ENCODE assay signal across 8 cellular contexts in the genomic region with DNA sequence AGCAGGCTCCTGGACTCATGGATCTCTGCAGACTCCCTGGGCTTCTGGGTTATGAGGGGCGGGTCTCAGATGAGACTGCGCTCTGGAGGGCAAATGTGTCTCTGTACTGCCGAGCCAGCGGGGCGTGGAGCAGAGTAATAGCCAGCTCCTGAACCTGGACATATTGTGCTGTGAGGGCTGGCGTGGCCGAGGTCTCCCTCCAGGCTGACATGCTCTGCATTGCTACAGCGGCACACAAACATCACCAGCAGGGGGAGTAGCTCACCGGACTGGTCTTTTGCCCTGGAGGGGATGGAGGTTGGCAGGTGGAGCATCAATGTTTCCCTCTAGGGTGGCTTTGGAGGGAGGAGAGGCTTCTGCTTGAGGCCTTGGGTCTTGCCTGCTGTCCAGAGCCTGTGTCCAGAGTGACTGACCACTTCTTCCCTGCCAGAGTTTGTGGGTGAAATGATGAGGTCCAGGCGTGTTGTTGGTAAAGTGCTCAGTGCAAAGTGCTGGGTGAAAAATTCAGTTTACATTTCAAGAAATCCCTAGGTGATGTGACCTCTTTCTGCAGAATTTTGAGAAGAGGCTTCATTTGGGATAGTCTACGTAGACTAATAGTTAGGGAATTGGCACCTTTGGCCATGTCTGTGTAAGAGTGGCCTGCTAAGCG. TPM values are rescaled to one million over a fixed set of nuclear protein-coding genes. Genes with fewer than 3 reads are reported as not detected.
DNase-seq lines count a peak whose midpoint lies in the region; ATAC-seq and TF ChIP-seq lines count a peak whose summit lies in the region.

No MANE protein-coding gene starts in this region.

- POLR2A ChIA-PET in CD8-positive, alpha-beta T cell (lab: Charles Lee): no interaction called here
- POLR2A ChIA-PET in HCT116 (lab: Charles Lee): interaction anchor here (1.0 to 1.4 kb wide), 2 partner anchors 11 to 506 kb away, joined by 3 read pairs; a partner anchor contains a TSS
- POLR2A ChIA-PET in PC-9 (lab: Charles Lee; ENCODE audit: unreplicated experiment): no interaction called here

- peak; percentile 23 to 67 (median 58) for DNase-seq in CD8-positive, alpha-beta T cell
- no peak for DNase-seq in HCT116 (ENCODE audit: low read depth, low spot score)
- peak in 1 of 2 experiments; percentile 51 for DNase-seq in PC-9
- DNase-seq in activated T-cell treated with anti-CD3 and anti-CD28 coated beads, Interleukin-2, amount 50 U/mL, for 1 hour: peak; percentile 55
- no peak for DNase-seq in gastrocnemius medialis

- peak; percentile 70 for ATAC-seq in CD8-positive, alpha-beta T cell
- peak; percentile 90 for ATAC-seq in HCT116
- ATAC-seq in gastroesophageal sphincter: no peak
- no peak for ATAC-seq in gastrocnemius medialis
- ATAC-seq in GM19328 (IDR thresholded peaks at IDR 0.05; ENCODE audit: unreplicated experiment): no peak
- no peak for ATAC-seq in HG02938 (IDR thresholded peaks at IDR 0.05; ENCODE audit: unreplicated experiment)

- no peaks in the 10 kb centered on the region for H3F3A ChIP-seq in PC-9 (ENCODE audit: insufficient read depth, low read depth)

- H3K4me1 ChIP-seq in CD8-positive, alpha-beta T cell (ENCODE audit: insufficient read depth, low read length): no peaks in the 10 kb centered on the region
- H3K4me1 ChIP-seq in HCT116 (ENCODE audit: control insufficient read depth in 1 of 2, insufficient read depth in 2 of 2, low read length in 2 of 2) (peaks cover 7 to 8% of the 10 kb centered on the region in 2 experiments; a peak in 2 of 4 replicates), PC-9 (replicated peaks; ENCODE audit: insufficient read depth) (no peaks in the 10 kb centered on the region), gastroesophageal sphincter (no peaks in the 10 kb centered on the region), gastrocnemius medialis (no peaks in the 10 kb centered on the region)

- H3K27ac ChIP-seq in CD8-positive, alpha-beta T cell (ENCODE audit: low read depth, low read length): no peak overlapping the region
- H3K27ac ChIP-seq in HCT116 (ENCODE audit: low read depth, low read length) (no peak overlapping the region), PC-9 (no peak overlapping the region), gastroesophageal sphincter (no peak overlapping the region), gastrocnemius medialis (no peak overlapping the region)

- BruUV-seq in HCT116 (replicated peaks; lab: Mats Ljungman, UMichigan): no TSS peak
- no TSS peak for BruUV-seq in PC-9 (replicated peaks; lab: Mats Ljungman, UMichigan)

- TF ChIP-seq POLR2A in HCT116 (IDR thresholded peaks at IDR 0.05; ENCODE audit: borderline replicate concordance, extremely low read depth, insufficient read depth, insufficient read length) (no peak), gastroesophageal sphincter (IDR thresholded peaks at IDR 0.05) (no peak), gastrocnemius medialis (IDR thresholded peaks at IDR 0.05) (no peak)

- peak overlapping the region; percentile 73 for H2AFZ ChIP-seq in HCT116 (ENCODE audit: low read depth, low read length, poor library complexity, severe bottlenecking)
- H2AFZ ChIP-seq in PC-9: no peak overlapping the region

- no peak for TF ChIP-seq EP300 in gastroesophageal sphincter (IDR thresholded peaks at IDR 0.05)

- no peaks in the 10 kb centered on the region for H3K36me3 Mint-ChIP-seq in CD8-positive, alpha-beta T cell

- no peak overlapping the region for H3K27ac Mint-ChIP-seq in CD8-positive, alpha-beta T cell

- H4K20me1 ChIP-seq in HCT116 (ENCODE audit: insufficient read depth) (no peaks in the 10 kb centered on the region), PC-9 (ENCODE audit: insufficient read depth) (no peaks in the 10 kb centered on the region)

- H3K9me3 ChIP-seq in CD8-positive, alpha-beta T cell (ENCODE audit: low read length): no peaks in the 10 kb centered on the region
- H3K9me3 ChIP-seq in HCT116 (ENCODE audit: control insufficient read depth in 1 of 2, insufficient read depth in 1 of 2, low read depth in 1 of 2, low read length in 2 of 2): no peaks in the 10 kb centered on the region
- H3K9me3 ChIP-seq in PC-9 (ENCODE audit: insufficient read depth, low read depth): no peaks in the 10 kb centered on the region
- H3K9me3 ChIP-seq in gastroesophageal sphincter: no peaks in the 10 kb centered on the region
- no peaks in the 10 kb centered on the region for H3K9me3 ChIP-seq in gastrocnemius medialis

- no peak overlapping the region for H3K9ac ChIP-seq in HCT116 (ENCODE audit: low read length)

- peak; percentile 56 for TF ChIP-seq RAD21 in HCT116 (IDR thresholded peaks at IDR 0.05; ENCODE audit: low read depth)

- H3K4me2 ChIP-seq in HCT116 (ENCODE audit: low read length) (peak overlapping the region; percentile 50), PC-9 (no peak overlapping the region)

- no peaks in the 10 kb centered on the region for H3K36me3 ChIP-seq in CD8-positive, alpha-beta T cell (ENCODE audit: insufficient read depth, low read length)
- no peaks in the 10 kb centered on the region for H3K36me3 ChIP-seq in HCT116 (ENCODE audit: control insufficient read depth in 1 of 2, insufficient read depth in 2 of 2, low read length in 2 of 2)
- H3K36me3 ChIP-seq in PC-9 (ENCODE audit: low read depth): no peaks in the 10 kb centered on the region
- no peaks in the 10 kb centered on the region for H3K36me3 ChIP-seq in gastroesophageal sphincter
- no peaks in the 10 kb centered on the region for H3K36me3 ChIP-seq in gastrocnemius medialis

- H3K27me3 ChIP-seq in CD8-positive, alpha-beta T cell (ENCODE audit: insufficient read depth, low read length): no peaks in the 10 kb centered on the region
- peaks cover 9% of the 10 kb centered on the region; the same call in 1 of the 2 replicates for H3K27me3 ChIP-seq in HCT116 (ENCODE audit: insufficient read depth, low read length)
- H3K27me3 ChIP-seq in PC-9 (ENCODE audit: insufficient read depth, low read depth): peaks cover 93% of the 10 kb centered on the region
- H3K27me3 ChIP-seq in gastroesophageal sphincter: no peaks in the 10 kb centered on the region
- H3K27me3 ChIP-seq in gastrocnemius medialis: no peaks in the 10 kb centered on the region

- H3K79me2 ChIP-seq in HCT116 (ENCODE audit: insufficient read depth, low read length) (no peaks in the 10 kb centered on the region), PC-9 (ENCODE audit: low read depth) (no peaks in the 10 kb centered on the region)

- RAD21 ChIA-PET in HCT116 (lab: Charles Lee; ENCODE audit: low non-redundant PET in 1 of 2, low total read pairs in 2 of 2, uncharacterized antibody in 2 of 2, unreplicated experiment in 2 of 2): interaction anchor here (0.6 to 1.9 kb wide), 5 partner anchors 9 to 508 kb away, joined by 3 to 6 read pairs (median 3); no protein-coding TSS in a partner anchor

- H3K9me3 Mint-ChIP-seq in CD8-positive, alpha-beta T cell: no peaks in the 10 kb centered on the region

- in situ Hi-C loops in gastrocnemius medialis (cut with MboI; ENCODE audit: low sequenced_read_pairs in 4 of 4): loop anchor here in 2 of 4 donors (10.0 kb wide), 1 partner anchor 1281 kb away; no protein-coding TSS in a partner anchor

- no peak overlapping the region for H3K4me3 ChIP-seq in CD8-positive, alpha-beta T cell (ENCODE audit: low read depth, low read length)
- H3K4me3 ChIP-seq in HCT116 (replicated peaks in 1 of 2; ENCODE audit: low read depth in 1 of 2, low read length in 2 of 2) (0 out of 4 replicates have a peak overlapping the region, but pooled peaks of 1 of the 2 experiments have one; percentile 11), PC-9 (no peak overlapping the region), gastroesophageal sphincter (no peak overlapping the region), gastrocnemius medialis (no peak overlapping the region)

- peaks cover 14% of the 10 kb centered on the region for H3K27me3 Mint-ChIP-seq in CD8-positive, alpha-beta T cell (ENCODE audit: low read depth)

- no peaks in the 10 kb centered on the region for H3K9me2 ChIP-seq in HCT116 (ENCODE audit: insufficient read depth)
- no peaks in the 10 kb centered on the region for H3K9me2 ChIP-seq in PC-9 (ENCODE audit: insufficient read depth)

- peak; percentile 66 for TF ChIP-seq CTCF in CD8-positive, alpha-beta T cell (IDR thresholded peaks at IDR 0.05)
- TF ChIP-seq CTCF in HCT116 (IDR thresholded peaks at IDR 0.05 in 2 of 3, conservative IDR thresholded peaks at IDR 0.05 in 1 of 3; ENCODE audit: borderline replicate concordance in 1 of 3, insufficient read depth in 1 of 3, low read depth in 2 of 3, low read length in 2 of 3) (peak; percentile 49 to 91 (median 89)), PC-9 (conservative IDR thresholded peaks at IDR 0.05) (peak; percentile 66), gastroesophageal sphincter (IDR thresholded peaks at IDR 0.05) (peak in 3 of 4 experiments; percentile 18 to 50 (median 19)), gastrocnemius medialis (IDR thresholded peaks at IDR 0.05 in 4 of 5, conservative IDR thresholded peaks at IDR 0.05 in 1 of 5) (peak in 3 of 5 experiments; percentile 38 to 43 (median 40))

- H3K4me3 Mint-ChIP-seq in CD8-positive, alpha-beta T cell: no peak overlapping the region

- intact Hi-C loops in CD8-positive, alpha-beta T cell (cut with DNase I, micrococcal nuclease): no loop called here
- intact Hi-C loops in HCT116 (cut with micrococcal nuclease) (no loop called here), PC-9 (cut with micrococcal nuclease; ENCODE audit: unreplicated experiment) (no loop called here), gastrocnemius medialis (cut with DNase I; ENCODE audit: low total_unique reads) (no loop called here)

- WGBS in gastroesophageal sphincter (ENCODE audit: low coverage in 1 of 2), 2 donors: 50 to 100% methylated on average over 1 to 2 of the region's 12 CpGs

- H3K4me1 Mint-ChIP-seq in CD8-positive, alpha-beta T cell (ENCODE audit: low read depth): peaks cover 2% of the 10 kb centered on the region

- CTCF ChIA-PET in CD8-positive, alpha-beta T cell (lab: Charles Lee): interaction anchor here (0.6 to 5.3 kb wide), 18 partner anchors 9 to 1276 kb away, joined by 3 to 48 read pairs (median 4); a partner anchor contains a TSS
- CTCF ChIA-PET in HCT116 (lab: Charles Lee) (interaction anchor here (0.5 to 4.0 kb wide), 23 partner anchors 8 to 1436 kb away, joined by 3 to 39 read pairs (median 4); a partner anchor contains a TSS), PC-9 (lab: Charles Lee) (interaction anchor here (1.4 kb wide), 2 partner anchors 9 to 508 kb away, joined by 5 read pairs; no protein-coding TSS in a partner anchor)

TF ChIP-seq in HCT116, 20 proteins besides CTCF, POLR2A, EP300 and RAD21 (continues in another document):
- TF ChIP-seq YY1 (IDR thresholded peaks at IDR 0.05; ENCODE audit: extremely low read depth, insufficient replicate concordance, low read depth, low read length) (peak; percentile 38), POLR2AphosphoS5 (IDR thresholded peaks at IDR 0.05; ENCODE audit: low read depth, low read length) (no peak)

RNA-seq across cellular contexts. Expression of a gene that starts 10.9 kb away (rescaled TPM):
- 10 to 100 TPM in 1 of 2 experiments, 1 to 10 TPM in 1; 9.5 to 11.2 TPM for total RNA-seq in CD8-positive, alpha-beta T cell
- total RNA-seq in HCT116 (2021; ENCODE audit: unreplicated experiment) (not detected), PC-9 (2021) (2.4 and 2.9 TPM in 2 replicates), gastroesophageal sphincter (100 to 1,000 TPM in 1 of 4 donors, 10 to 100 TPM in 3; 63.5 to 150 (median 91.8) TPM), gastrocnemius medialis (100 to 1,000 TPM in 3 of 4 donors, 10 to 100 TPM in 1; 84.6 to 154 (median 117) TPM)
- polyA plus RNA-seq in HCT116 (2012): 0.12 and 0.14 TPM in 2 replicates

Comparison
In these comparisons a context has a peak if more than half of its experiments do, and no peak if none do; other contexts are left out.
1. ATAC-seq: peak in CD8-positive, alpha-beta T cell (single experiment) and HCT116 (single experiment); none in gastroesophageal sphincter (single experiment), gastrocnemius medialis (0 of 2), GM19328 (single experiment) and HG02938 (single experiment).
2. DNase-seq: peak in CD8-positive, alpha-beta T cell (7 of 7) and activated T-cell treated with anti-CD3 and anti-CD28 coated beads, Interleukin-2, amount 50 U/mL, for 1 hour (single experiment); none in HCT116 (single experiment) and gastrocnemius medialis (0 of 2).
3. CTCF ChIP-seq: peak in every context shown above with its lines; median percentile 89 in HCT116; 66 in CD8-positive, alpha-beta T cell; 66 in PC-9; 40 in gastrocnemius medialis; 19 in gastroesophageal sphincter.
4. RNA of a gene that starts 10.9 kb away (total RNA-seq): 84.6 to 154 TPM in gastrocnemius medialis and 63.5 to 150 TPM in gastroesophageal sphincter; 9.5 to 11.2 TPM in CD8-positive, alpha-beta T cell, 2.4 to 2.9 TPM in PC-9 and not detected in HCT116 (single experiment); every median in the first group is over 4 times any median in the second.